Comparison of ENCODE assay signal across 16 cellular contexts in the genomic region with DNA sequence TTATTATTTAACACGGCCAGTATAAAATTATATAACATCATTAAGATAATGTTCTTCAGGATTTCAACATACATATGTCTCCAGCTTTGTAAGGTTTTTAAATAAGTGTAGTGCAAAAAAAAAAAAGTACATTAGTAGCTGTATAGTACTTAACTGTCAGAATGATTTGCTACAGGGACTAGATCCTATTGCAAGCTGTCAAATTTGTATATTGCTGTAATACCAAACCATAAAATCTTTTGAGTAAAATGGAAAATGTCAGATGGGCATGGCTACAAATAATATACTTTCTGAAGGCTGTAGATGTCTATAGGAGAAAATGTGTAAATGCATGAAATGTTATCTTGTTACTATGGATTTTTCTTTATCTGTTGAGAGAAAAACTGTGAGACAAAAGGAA.
A peak's percentile ranks its signal among the peaks of the same experiment; 100 is the strongest.
DNase-seq lines count a peak whose midpoint lies in the region; ATAC-seq and TF ChIP-seq lines count a peak whose summit lies in the region.
"Had no signal": no experiment of that assay in that cellular context is flagged by ENCODE, and none has a peak within 500 bp of the region (broad histone marks: within the 10 kb centered on the region; RNA-seq: fewer than 3 reads in every experiment).

No MANE protein-coding gene starts in this region.

- H3K27me3 Mint-ChIP-seq in T-helper 17 cell (no peaks in the 10 kb centered on the region), glutamatergic neuron (ENCODE audit: unreplicated experiment) (peaks cover 7% of the 10 kb centered on the region)
- H3K27me3 Mint-ChIP-seq: B cell; CD4-positive, CD25-positive, alpha-beta regulatory T cell had no signal

- no peak for TF ChIP-seq CTCF in glutamatergic neuron (IDR thresholded peaks at IDR 0.05; ENCODE audit: partially characterized antibody, unreplicated experiment)

- peaks cover 4% of the 10 kb centered on the region for H3K36me3 Mint-ChIP-seq in T-helper 17 cell (ENCODE audit: low read depth)
- no peaks in the 10 kb centered on the region for H3K36me3 Mint-ChIP-seq in glutamatergic neuron (ENCODE audit: unreplicated experiment)

- H3K27ac Mint-ChIP-seq in T-helper 17 cell = peak overlapping the region; percentile 39
- H3K27ac Mint-ChIP-seq in glutamatergic neuron (ENCODE audit: unreplicated experiment) = peak overlapping the region; percentile 95
- H3K27ac Mint-ChIP-seq: B cell had no signal

- no peak for ATAC-seq in T-helper 17 cell
- no peak for ATAC-seq in GM18909 (IDR thresholded peaks at IDR 0.05; ENCODE audit: poor library complexity, unreplicated experiment)
- ATAC-seq: CD8-positive, alpha-beta T cell had no signal

- peaks cover 10% of the 10 kb centered on the region for H3K9me3 Mint-ChIP-seq in glutamatergic neuron (ENCODE audit: unreplicated experiment)
- H3K9me3 Mint-ChIP-seq: CD4-positive, CD25-positive, alpha-beta regulatory T cell; CD8-positive, alpha-beta T cell had no signal

- H3K4me1 Mint-ChIP-seq in T-helper 17 cell (peaks cover 7% of the 10 kb centered on the region), glutamatergic neuron (ENCODE audit: low read depth, unreplicated experiment) (peaks cover 37% of the 10 kb centered on the region)

- no peaks in the 10 kb centered on the region for H3K9me3 ChIP-seq in T-helper 17 cell (ENCODE audit: control insufficient read depth, low read length, poor library complexity, severe bottlenecking)
- H3K9me3 ChIP-seq: BLaER1, Caco-2 had no signal

- no peak overlapping the region for H3K4me3 Mint-ChIP-seq in T-helper 17 cell
- H3K4me3 Mint-ChIP-seq in glutamatergic neuron (ENCODE audit: unreplicated experiment) = no peak overlapping the region
- H3K4me3 Mint-ChIP-seq: B cell; CD4-positive, CD25-positive, alpha-beta regulatory T cell; CD8-positive, alpha-beta T cell had no signal

- peak; percentile 59 for DNase-seq in NCI-H1092 treated with DMSO at 0.1 percent for 48 hours (lab: John Stamatoyannopoulos, UW)
- DNase-seq in NCI-H1092 (lab: John Stamatoyannopoulos, UW) = no peak
- no peak for DNase-seq in T-helper 17 cell
- DNase-seq in glutamatergic neuron = no peak
- DNase-seq in SKM-1 (lab: John Stamatoyannopoulos, UW; ENCODE audit: unreplicated experiment) = no peak
- no peak for DNase-seq in NCI-H446 treated with DMSO at 0.1 percent for 48 hours (lab: John Stamatoyannopoulos, UW)
- DNase-seq: Caco-2; CD4-positive, CD25-positive, alpha-beta regulatory T cell; CD8-positive, alpha-beta T cell; DND-41; GM23248; H7; HCEC 1CT had no signal
